In genomic region chr2:135742307-135742838, GRCh38 we compare ENCODE assay signal across 8 cellular contexts. TPM values are rescaled to one million over a fixed set of nuclear protein-coding genes. Genes with fewer than 3 reads are reported as not detected.
A peak's percentile ranks its signal among the peaks of the same experiment; 100 is the strongest.
DNase-seq lines count a peak whose midpoint lies in the region; ATAC-seq and TF ChIP-seq lines count a peak whose summit lies in the region.

No MANE protein-coding gene starts in this region.

- peak overlapping the region; percentile 92 to 95 for H3K27ac ChIP-seq in SK-N-SH (ENCODE audit: low read depth in 2 of 2, low read length in 1 of 2)
- H3K27ac ChIP-seq in breast epithelium, result peak overlapping the region; percentile 100
- H3K27ac ChIP-seq in spleen, result peak overlapping the region; percentile 99 to 100 (median 100)

- no peak for TF ChIP-seq POLR2A in breast epithelium (IDR thresholded peaks at IDR 0.05)
- peak in 2 of 3 donors; percentile 4 to 30 for TF ChIP-seq POLR2A in spleen (IDR thresholded peaks at IDR 0.05)

- TF ChIP-seq EP300 in SK-N-SH (IDR thresholded peaks at IDR 0.05; ENCODE audit: borderline replicate concordance in 1 of 2, low read depth in 1 of 2, low read length in 1 of 2), result no peak

- DNase-seq in DMS53 (lab: John Stamatoyannopoulos, UW) (peak; percentile 53), DMS53 treated with DMSO at 0.1 percent for 48 hours (lab: John Stamatoyannopoulos, UW; ENCODE audit: unreplicated experiment) (no peak), SK-N-SH (no peak), breast epithelium (ENCODE audit: low spot score in 2 of 2) (no peak), inferior parietal cortex (ENCODE audit: extremely low spot score) (peak; percentile 52), spleen (no peak)

- no peak overlapping the region for H2AFZ ChIP-seq in SK-N-SH (ENCODE audit: low read depth)

- POLR2A ChIA-PET in SK-N-SH (lab: Yijun Ruan, JAX), result interaction anchor here (0.7 kb wide), 1 partner anchor 825 kb away, joined by 4 read pairs; no protein-coding TSS in a partner anchor

- peaks cover 25 to 36% (median 26%) of the 10 kb centered on the region in 3 donors for H3K4me1 Mint-ChIP-seq in IgD-negative memory B cell

- no peaks in the 10 kb centered on the region for H3K9me2 ChIP-seq in SK-N-SH

- no peaks in the 10 kb centered on the region for H3K27me3 Mint-ChIP-seq in IgD-negative memory B cell

- peak overlapping the region; percentile 78 for H3K4me2 ChIP-seq in SK-N-SH

- ATAC-seq in GM21723 (IDR thresholded peaks at IDR 0.05; ENCODE audit: unreplicated experiment), result peak; percentile 27

- H4K20me1 ChIP-seq in SK-N-SH (ENCODE audit: insufficient read depth), result peaks cover 45% of the 10 kb centered on the region

- under 1% methylated on average over 13 of the region's 35 CpGs for WGBS in SK-N-SH (ENCODE audit: low lambda C conversion rate)
- WGBS in spleen, 5 donors, result 0 to 1% (median 1%) methylated on average over 27 to 35 of the region's 35 CpGs

- no peak for TF ChIP-seq RAD21 in SK-N-SH (IDR thresholded peaks at IDR 0.05; ENCODE audit: low read length)

- H3K27me3 ChIP-seq in SK-N-SH (ENCODE audit: insufficient read depth) (no peaks in the 10 kb centered on the region), breast epithelium (no peaks in the 10 kb centered on the region), spleen (replicated peaks in 1 of 7) (no peaks in the 10 kb centered on the region)

- H3K9me3 Mint-ChIP-seq in IgD-negative memory B cell, result no peaks in the 10 kb centered on the region

- H3K27ac Mint-ChIP-seq in IgD-negative memory B cell, result peak overlapping the region; percentile 91 to 98 (median 93)

- peaks cover 54% of the 10 kb centered on the region for H3K79me2 ChIP-seq in SK-N-SH (ENCODE audit: insufficient read depth)

- no peaks in the 10 kb centered on the region for H3K9me3 ChIP-seq in SK-N-SH
- H3K9me3 ChIP-seq in breast epithelium, result no peaks in the 10 kb centered on the region
- no peaks in the 10 kb centered on the region for H3K9me3 ChIP-seq in spleen

- TF ChIP-seq CTCF in SK-N-SH (IDR thresholded peaks at IDR 0.05) (no peak), breast epithelium (IDR thresholded peaks at IDR 0.05) (no peak), spleen (IDR thresholded peaks at IDR 0.05 in 8 of 11, conservative IDR thresholded peaks at IDR 0.05 in 3 of 11) (no peak)

- peak overlapping the region; percentile 97 for H3K9ac ChIP-seq in SK-N-SH

- H3K4me1 ChIP-seq in SK-N-SH (ENCODE audit: control insufficient read depth in 1 of 2, insufficient read depth in 2 of 2, low read depth in 1 of 2, low read length in 1 of 2), result peaks cover 8 to 15% of the 10 kb centered on the region in 2 experiments; a peak in 3 of 4 replicates
- H3K4me1 ChIP-seq in breast epithelium, result no peaks in the 10 kb centered on the region
- H3K4me1 ChIP-seq in spleen, result peaks cover 26 to 54% (median 35%) of the 10 kb centered on the region in 6 donors

- peaks cover 7 to 9% of the 10 kb centered on the region in 2 experiments for H3K36me3 ChIP-seq in SK-N-SH (replicated peaks in 1 of 2; ENCODE audit: control insufficient read depth in 1 of 2, insufficient read depth in 2 of 2, low read length in 1 of 2)
- H3K36me3 ChIP-seq in breast epithelium, result no peaks in the 10 kb centered on the region
- peaks cover 0 to 17% (median 1%) of the 10 kb centered on the region in 6 donors for H3K36me3 ChIP-seq in spleen

- peaks cover 27% of the 10 kb centered on the region for H3F3A ChIP-seq in SK-N-SH (replicated peaks; ENCODE audit: insufficient read depth)

- intact Hi-C loops in breast epithelium (cut with DNase I; ENCODE audit: low total_unique reads), result no loop called here
- intact Hi-C loops in spleen (cut with DNase I; ENCODE audit: low total_unique reads), result loop anchor here (10.0 kb wide), 1 partner anchor 678 kb away; no protein-coding TSS in a partner anchor

- H3K4me3 Mint-ChIP-seq in IgD-negative memory B cell, result peak overlapping the region; percentile 93 to 98 (median 96)

- H3K4me3 ChIP-seq in SK-N-SH (ENCODE audit: low read depth in 2 of 2, low read length in 1 of 2) (peak overlapping the region; percentile 79 to 84), breast epithelium (peak overlapping the region; percentile 96 to 99 (median 96)), spleen (peak overlapping the region; percentile 69 to 88 (median 74))

- CTCF ChIA-PET in SK-N-SH (lab: Yijun Ruan, JAX), result interaction anchor here (1.5 to 3.2 kb wide), 4 partner anchors 20 to 738 kb away, joined by 4 to 11 read pairs (median 6); no protein-coding TSS in a partner anchor

- peaks cover 3% of the 10 kb centered on the region for H3K36me3 Mint-ChIP-seq in IgD-negative memory B cell

TF ChIP-seq in SK-N-SH, 30 proteins besides CTCF, POLR2A, EP300 and RAD21:
- 0 out of 2 replicates have a peak, but pooled peaks have one; percentile 16 for TF ChIP-seq REST (IDR thresholded peaks at IDR 0.05; ENCODE audit: low read depth, low read length)
- no peak for TF ChIP-seq YY1 (IDR thresholded peaks at IDR 0.05; ENCODE audit: low read depth)

RNA-seq across cellular contexts. Expression of gene UBXN4, which starts 0.7 kb away (rescaled TPM):
- polyA plus RNA-seq in IgD-negative memory B cell (113 TPM), SK-N-SH (2012; rRNA removed) (32.7 and 48.7 TPM in 2 replicates), spleen (10 to 100 TPM; 36.6 to 40.7 (median 37.2) TPM)
- 35.3 and 41.7 TPM in 2 replicates for polyA plus RNA-seq in SK-N-SH (2012; cell fraction: cytosol; rRNA removed)
- polyA plus RNA-seq in SK-N-SH (2012; cell fraction: nucleus; rRNA removed), result 63.2 and 123 TPM in 2 replicates
- total RNA-seq in breast epithelium (100 to 1,000 TPM in 1 of 3 donors, 10 to 100 TPM in 2; 70.2 to 101 (median 89.1) TPM), spleen (100 to 1,000 TPM in 1 of 7 donors, 10 to 100 TPM in 6; 83.6 to 101 (median 92.7) TPM)

Comparison
In these comparisons a context has a peak if more than half of its experiments do, and no peak if none do; other contexts are left out.
1. DNase-seq: peak in DMS53 (single experiment) and inferior parietal cortex (single experiment); none in DMS53 treated with DMSO at 0.1 percent for 48 hours (single experiment), SK-N-SH (single experiment), breast epithelium (0 of 2) and spleen (single experiment).
2. Peak in every context shown above with its lines, with median percentiles within 50 percentile points of each other: H3K27ac ChIP-seq and H3K4me3 ChIP-seq.